ENCODE assay signal across 7 cellular contexts in the genomic region with DNA sequence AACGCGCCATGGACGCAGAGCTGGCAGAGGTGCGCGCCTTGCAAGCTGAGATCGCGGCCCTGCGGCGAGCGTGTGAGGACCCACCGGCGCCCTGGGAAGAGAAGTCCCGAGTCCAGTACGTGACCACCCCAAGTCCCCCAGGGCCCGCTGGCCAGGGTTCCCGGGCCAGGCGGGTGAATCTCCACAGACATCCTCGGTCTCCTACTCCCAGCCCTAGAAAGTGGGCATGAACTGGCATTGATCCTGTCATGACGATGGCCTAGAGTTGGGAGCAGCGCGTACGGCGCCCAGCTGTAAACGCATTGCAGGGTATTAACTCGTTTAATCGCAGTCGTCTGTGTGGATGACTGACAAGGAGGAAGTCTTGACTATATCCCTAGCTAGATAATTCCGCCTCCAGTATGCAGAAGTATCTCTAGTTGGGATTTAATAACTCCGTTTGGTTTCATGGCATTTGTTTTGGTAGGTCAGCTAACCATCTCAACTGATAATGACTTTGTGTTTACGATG. TPM values are rescaled to one million over a fixed set of nuclear protein-coding genes. Genes with fewer than 3 reads are reported as not detected.
DNase-seq lines count a peak whose midpoint lies in the region; ATAC-seq, FAIRE-seq and TF ChIP-seq lines count a peak whose summit lies in the region.

No MANE protein-coding gene starts in this region.

- CTCF ChIA-PET in activated CD4-positive, alpha-beta memory T cell treated with anti-CD3 and anti-CD28 coated beads, Interleukin-2, amount 10 ng/mL, durations not matched to agents 7 days and 5 days (lab: Charles Lee): interaction anchor here (0.7 to 3.0 kb wide), 5 partner anchors 8 to 463 kb away, joined by 3 to 16 read pairs (median 4); a partner anchor contains a TSS

- H3K9me3 ChIP-seq in right atrium auricular region: no peaks in the 10 kb centered on the region
- H3K9me3 ChIP-seq in small intestine (ENCODE audit: control insufficient read depth, low read depth): no peaks in the 10 kb centered on the region

- peak overlapping the region; percentile 94 for H3K27ac Mint-ChIP-seq in activated CD4-positive, alpha-beta memory T cell treated with anti-CD3 and anti-CD28 coated beads, Interleukin-2, amount 10 ng/mL, durations not matched to agents 7 days and 5 days

- H3K4me1 ChIP-seq in right atrium auricular region (peaks cover 0 to 23% of the 10 kb centered on the region in 2 donors), small intestine (ENCODE audit: control insufficient read depth in 2 of 2, insufficient read depth in 1 of 2, low read depth in 1 of 2, low read length in 1 of 2) (peaks cover 0 to 8% of the 10 kb centered on the region in 2 donors)

- H3K4me3 Mint-ChIP-seq in activated CD4-positive, alpha-beta memory T cell treated with anti-CD3 and anti-CD28 coated beads, Interleukin-2, amount 10 ng/mL, durations not matched to agents 7 days and 5 days: peak overlapping the region; percentile 98

- ATAC-seq in HG03457 (IDR thresholded peaks at IDR 0.05; ENCODE audit: unreplicated experiment) (peak; percentile 0), HG03565 (IDR thresholded peaks at IDR 0.05; ENCODE audit: unreplicated experiment) (no peak)

- WGBS in small intestine, 3 donors: 0 to 2% (median 1%) methylated on average over 30 of the region's 30 CpGs

- peaks cover 12% of the 10 kb centered on the region for H3K36me3 ChIP-seq in right atrium auricular region
- peaks cover 0 to 5% of the 10 kb centered on the region in 2 donors for H3K36me3 ChIP-seq in small intestine (ENCODE audit: control insufficient read depth in 2 of 2, insufficient read depth in 2 of 2, low read length in 2 of 2)

- DNase-seq in GM13977 (ENCODE audit: low spot score) (peak; percentile 41), right atrium auricular region (ENCODE audit: low spot score) (no peak), small intestine (peak; percentile 15), NCI-H1694 (lab: John Stamatoyannopoulos, UW) (no peak)
- DNase-seq in activated CD4-positive, alpha-beta memory T cell treated with anti-CD3 and anti-CD28 coated beads, Interleukin-2, amount 10 ng/mL, durations not matched to agents 7 days and 5 days: no peak

- no peaks in the 10 kb centered on the region for H3K9me3 Mint-ChIP-seq in activated CD4-positive, alpha-beta memory T cell treated with anti-CD3 and anti-CD28 coated beads, Interleukin-2, amount 10 ng/mL, durations not matched to agents 7 days and 5 days

- H3K4me3 ChIP-seq in right atrium auricular region (peak overlapping the region; percentile 75 to 80), small intestine (ENCODE audit: low read depth in 1 of 2, low read length in 2 of 2) (peak overlapping the region; percentile 68 to 73)

- H3K36me3 Mint-ChIP-seq in activated CD4-positive, alpha-beta memory T cell treated with anti-CD3 and anti-CD28 coated beads, Interleukin-2, amount 10 ng/mL, durations not matched to agents 7 days and 5 days (ENCODE audit: low read depth): peaks cover 20% of the 10 kb centered on the region

- H3K27me3 Mint-ChIP-seq in activated CD4-positive, alpha-beta memory T cell treated with anti-CD3 and anti-CD28 coated beads, Interleukin-2, amount 10 ng/mL, durations not matched to agents 7 days and 5 days: no peaks in the 10 kb centered on the region

- H3K27me3 ChIP-seq in right atrium auricular region (no peaks in the 10 kb centered on the region), small intestine (ENCODE audit: control insufficient read depth in 2 of 2, insufficient read depth in 2 of 2, low read length in 2 of 2) (no peaks in the 10 kb centered on the region)

- in situ Hi-C loops in GM13977 (cut with MboI; ENCODE audit: low pct_unique_long_range_greater_than_20kb, low sequenced_read_pairs, unreplicated experiment): loop anchor here (25.0 kb wide), 1 partner anchor 111 kb away; no protein-coding TSS in a partner anchor

- FAIRE-seq in small intestine (lab: Jason Lieb, UNC): no peak

- TF ChIP-seq CTCF in GM13977 (IDR thresholded peaks at IDR 0.05; ENCODE audit: extremely low read depth, insufficient read depth, missing control alignments): no peak
- TF ChIP-seq CTCF in right atrium auricular region (IDR thresholded peaks at IDR 0.05): no peak

- peak overlapping the region; percentile 92 to 96 for H3K27ac ChIP-seq in right atrium auricular region
- peak overlapping the region; percentile 88 to 99 for H3K27ac ChIP-seq in small intestine (ENCODE audit: low read depth in 1 of 2, low read length in 1 of 2)

- POLR2A ChIA-PET in activated CD4-positive, alpha-beta memory T cell treated with anti-CD3 and anti-CD28 coated beads, Interleukin-2, amount 10 ng/mL, durations not matched to agents 7 days and 5 days (lab: Charles Lee): interaction anchor here (0.6 to 3.2 kb wide), 26 partner anchors 8 to 808 kb away, joined by 3 to 31 read pairs (median 4); a partner anchor contains a TSS

- H3K4me1 Mint-ChIP-seq in activated CD4-positive, alpha-beta memory T cell treated with anti-CD3 and anti-CD28 coated beads, Interleukin-2, amount 10 ng/mL, durations not matched to agents 7 days and 5 days: peaks cover 39% of the 10 kb centered on the region

RNA-seq across cellular contexts. Expression of a gene that starts 0.3 kb away (rescaled TPM):
- total RNA-seq in activated CD4-positive, alpha-beta memory T cell treated with anti-CD3 and anti-CD28 coated beads, Interleukin-2, amount 10 ng/mL, durations not matched to agents 7 days and 5 days: 10 to 100 TPM; 18.8 to 22.0 TPM
- total RNA-seq in right atrium auricular region: 1 to 10 TPM; 1.1 to 1.2 TPM
- 1 to 10 TPM in 1 of 3 donors, under 1 TPM in 2; 0.22 to 3.3 (median 0.81) TPM for polyA plus RNA-seq in small intestine

RNA-seq across cellular contexts. Expression of a gene that starts 0.9 kb away (rescaled TPM):
- total RNA-seq in activated CD4-positive, alpha-beta memory T cell treated with anti-CD3 and anti-CD28 coated beads, Interleukin-2, amount 10 ng/mL, durations not matched to agents 7 days and 5 days: 10 to 100 TPM; 48.0 to 48.9 TPM
- 10 to 100 TPM; 11.4 to 12.3 TPM for total RNA-seq in right atrium auricular region
- polyA plus RNA-seq in small intestine: 10 to 100 TPM; 11.3 to 14.8 (median 11.4) TPM

RNA-seq across cellular contexts. Expression of a gene that starts 32.5 kb away (rescaled TPM):
- 100 to 1,000 TPM; 145 to 152 TPM for total RNA-seq in activated CD4-positive, alpha-beta memory T cell treated with anti-CD3 and anti-CD28 coated beads, Interleukin-2, amount 10 ng/mL, durations not matched to agents 7 days and 5 days
- total RNA-seq in right atrium auricular region: 10 to 100 TPM; 40.1 to 55.1 TPM
- 10 to 100 TPM in 1 of 3 donors, 1 to 10 TPM in 2; 5.1 to 47.3 (median 9.5) TPM for polyA plus RNA-seq in small intestine

Comparison
In these comparisons a context has a peak if more than half of its experiments do, and no peak if none do; other contexts are left out.
1. DNase-seq: peak in GM13977 (single experiment) and small intestine (single experiment); none in activated CD4-positive, alpha-beta memory T cell treated with anti-CD3 and anti-CD28 coated beads, Interleukin-2, amount 10 ng/mL, durations not matched to agents 7 days and 5 days (single experiment), right atrium auricular region (single experiment) and NCI-H1694 (single experiment).
2. RNA of a gene that starts 0.3 kb away (total RNA-seq): 18.8 to 22.0 TPM in activated CD4-positive, alpha-beta memory T cell treated with anti-CD3 and anti-CD28 coated beads, Interleukin-2, amount 10 ng/mL, durations not matched to agents 7 days and 5 days; 1.1 to 1.2 TPM in right atrium auricular region; every median in the first group is over 4 times any median in the second.